ENCODE assay signal across 8 cellular contexts in the genomic region with DNA sequence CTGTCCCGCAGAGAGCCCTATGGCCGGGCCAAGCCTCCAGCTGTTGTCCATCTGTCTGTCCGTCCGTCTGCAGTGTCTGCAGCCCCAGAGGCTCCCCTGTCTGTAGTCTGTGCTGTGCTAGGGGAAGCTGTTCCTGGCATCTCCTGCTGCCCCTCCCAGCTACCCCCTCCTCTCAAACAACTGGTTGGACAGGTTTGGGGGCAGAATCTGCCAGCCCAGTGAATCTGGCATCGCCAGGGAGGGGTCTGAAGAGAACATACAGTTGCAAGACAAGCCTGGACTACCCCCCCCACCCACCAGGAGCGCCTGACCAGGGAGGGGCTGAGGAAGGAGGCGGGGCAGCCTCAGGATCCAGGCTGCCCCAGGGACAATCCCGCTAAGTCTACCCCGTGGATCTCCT. TPM values are rescaled to one million over a fixed set of nuclear protein-coding genes. Genes with fewer than 3 reads are reported as not detected.
A peak's percentile ranks its signal among the peaks of the same experiment; 100 is the strongest.
DNase-seq lines count a peak whose midpoint lies in the region; ATAC-seq, FAIRE-seq and TF ChIP-seq lines count a peak whose summit lies in the region.
"Not testable (repeated sequence)": the region's sequence is repeated elsewhere in the genome, so short reads cannot be mapped to it uniquely, and the experiment has no call there.

TSS of gene UPK3BL1 (minus strand) at position 101 of the 400 bp plus-strand sequence. CDS start at position 51, 50 bp downstream.

- not testable (repeated sequence) for H3K4me3 ChIP-seq in astrocyte (ENCODE audit: insufficient read depth, low read depth, low read length); keratinocyte (ENCODE audit: control insufficient read depth in 2 of 3, extremely low read depth in 1 of 3, insufficient read depth in 2 of 3, low read depth in 1 of 3, low read length in 3 of 3); suprapubic skin

- POLR2A ChIA-PET in WTC11 (lab: Charles Lee): not testable (repeated sequence)

- H3K79me2 ChIP-seq in astrocyte (ENCODE audit: insufficient read depth, low read length); keratinocyte (ENCODE audit: control insufficient read depth, insufficient read depth, low read length): not testable (repeated sequence)

- CTCF ChIA-PET in WTC11 (lab: Charles Lee): not testable (repeated sequence)

- H4K20me1 ChIP-seq in astrocyte (ENCODE audit: insufficient read depth, low read length); keratinocyte (ENCODE audit: control insufficient read depth, extremely low read depth, insufficient read depth, low read length): not testable (repeated sequence)

- not testable (repeated sequence) for H3K36me3 Mint-ChIP-seq in WTC11; astrocyte (ENCODE audit: low read depth, unreplicated experiment); natural killer cell

- H3K9me1 ChIP-seq in keratinocyte (ENCODE audit: control insufficient read depth, extremely low read depth, insufficient read depth, low read length): not testable (repeated sequence)

- not testable (repeated sequence) for H3K27me3 ChIP-seq in astrocyte (ENCODE audit: insufficient read depth, low read length); keratinocyte (ENCODE audit: control insufficient read depth, extremely low read depth, insufficient read depth, low read length); suprapubic skin

- H3K9me3 ChIP-seq in astrocyte (ENCODE audit: insufficient read depth, low read depth, low read length); keratinocyte (ENCODE audit: control insufficient read depth, low read depth, low read length); suprapubic skin: not testable (repeated sequence)

- not testable (repeated sequence) for H3K9me3 Mint-ChIP-seq in WTC11; astrocyte (ENCODE audit: unreplicated experiment); natural killer cell

- H3K4me1 ChIP-seq in astrocyte (ENCODE audit: insufficient read depth, low read length); keratinocyte (ENCODE audit: control insufficient read depth, extremely low read depth, insufficient read depth, low read length); suprapubic skin: not testable (repeated sequence)

- H3K4me1 Mint-ChIP-seq in WTC11; astrocyte (ENCODE audit: low read depth, unreplicated experiment); natural killer cell: not testable (repeated sequence)

- TF ChIP-seq CTCF in WTC11 (IDR thresholded peaks at IDR 0.05); astrocyte (IDR thresholded peaks at IDR 0.05; ENCODE audit: insufficient read depth, low read depth, low read length); keratinocyte (optimal IDR thresholded peaks at IDR 0.05 in 1 of 3, IDR thresholded peaks at IDR 0.05 in 1 of 3, conservative IDR thresholded peaks at IDR 0.05 in 1 of 3; ENCODE audit: extremely low read depth in 1 of 3, insufficient read depth in 2 of 3, low read length in 3 of 3); natural killer cell (IDR thresholded peaks at IDR 0.05); suprapubic skin (IDR thresholded peaks at IDR 0.05): not testable (repeated sequence)

- not testable (repeated sequence) for H3K36me3 ChIP-seq in astrocyte (ENCODE audit: insufficient read depth, low read length); keratinocyte (ENCODE audit: control insufficient read depth in 2 of 2, extremely low read depth in 1 of 2, insufficient read depth in 2 of 2, low read length in 2 of 2); suprapubic skin

- H3K9ac ChIP-seq in astrocyte (ENCODE audit: low read length); keratinocyte (ENCODE audit: control insufficient read depth, extremely low read depth, insufficient read depth, low read length): not testable (repeated sequence)

- intact Hi-C loops in natural killer cell (cut with micrococcal nuclease): not testable (repeated sequence)

- TF ChIP-seq POLR2A in suprapubic skin (IDR thresholded peaks at IDR 0.05): not testable (repeated sequence)

- H3K4me2 ChIP-seq in astrocyte (ENCODE audit: low read length); keratinocyte (ENCODE audit: control insufficient read depth, extremely low read depth, insufficient read depth, low read depth, low read length): not testable (repeated sequence)

- H3K27ac Mint-ChIP-seq in WTC11; astrocyte (ENCODE audit: unreplicated experiment); natural killer cell: not testable (repeated sequence)

- not testable (repeated sequence) for FAIRE-seq in astrocyte (lab: Jason Lieb, UNC); keratinocyte (lab: Jason Lieb, UNC)

- not testable (repeated sequence) for H2AFZ ChIP-seq in astrocyte (ENCODE audit: low read depth, low read length); keratinocyte (ENCODE audit: control insufficient read depth, low read length)

- not testable (repeated sequence) for H3K27me3 Mint-ChIP-seq in WTC11 (ENCODE audit: low read depth); astrocyte (ENCODE audit: low read depth, unreplicated experiment); natural killer cell (ENCODE audit: low read depth in 2 of 2)

- TF ChIP-seq EP300 in suprapubic skin (IDR thresholded peaks at IDR 0.05): not testable (repeated sequence)

- not testable (repeated sequence) for H3K4me3 Mint-ChIP-seq in WTC11; astrocyte (ENCODE audit: unreplicated experiment); natural killer cell

- not testable (repeated sequence) for DNase-seq in A172 (ENCODE audit: low spot score); HT1080 (ENCODE audit: low read depth); WTC11 (ENCODE audit: low spot score); astrocyte (ENCODE audit: low read depth); keratinocyte (ENCODE audit: low read depth, low spot score); natural killer cell; suprapubic skin (ENCODE audit: low spot score in 2 of 2)

- ATAC-seq in WTC11 (peak; percentile 14), esophagus mucosa (peak; percentile 77)
- ATAC-seq in natural killer cell: not testable (repeated sequence)

- no CpG with 5 or more reads among the region's 9 CpGs for WGBS in suprapubic skin

- not testable (repeated sequence) for H3K27ac ChIP-seq in astrocyte (ENCODE audit: low read depth, low read length); keratinocyte (ENCODE audit: control insufficient read depth, insufficient read depth, low read length); suprapubic skin

- dilution Hi-C loops in keratinocyte (cut with MboI; ENCODE audit: extremely low pct_ligation_motif_present, low sequenced_read_pairs): not testable (repeated sequence)

RNA-seq across cellular contexts. Expression of gene UPK3BL1, which starts in this region (rescaled TPM):
- 12.8 and 13.9 TPM in 2 replicates for total RNA-seq in A172 (2014; rRNA removed; shearing (Covaris generic))
- total RNA-seq in HT1080 (2014; rRNA removed; shearing (Covaris generic)): 44.0 and 55.2 TPM in 2 replicates
- polyA plus RNA-seq in HT1080 (2015; cell fraction: cytosol; rRNA removed): 40.3 and 41.4 TPM in 2 replicates
- polyA plus RNA-seq in HT1080 (2015; cell fraction: nucleus; rRNA removed): 91.1 and 114 TPM in 2 replicates
- total RNA-seq in WTC11 (2021) (21.3 to 27.4 TPM (median 23.2 TPM) in 3 replicates), astrocyte (9.1 and 12.2 TPM in 2 replicates), esophagus mucosa (304 TPM), natural killer cell (10 to 100 TPM; 73.3 to 83.5 (median 78.0) TPM), suprapubic skin (10 to 100 TPM; 24.2 to 57.0 (median 48.1) TPM)
- polyA plus RNA-seq in keratinocyte: 20.3 to 112 TPM (median 48.2 TPM) in 3 replicates
- polyA plus RNA-seq in keratinocyte (2011; ENCODE audit: low read depth): 15.7 TPM
- polyA plus RNA-seq in keratinocyte (2011; cell fraction: cytosol; rRNA removed): 23.4 and 48.4 TPM in 2 replicates
- 87.9 and 115 TPM in 2 replicates for polyA plus RNA-seq in keratinocyte (2011; cell fraction: nucleus; rRNA removed)
- polyA plus RNA-seq in keratinocyte (2012; ENCODE audit: low replicate concordance): 46.1 and 205 TPM in 2 replicates
- polyA minus RNA-seq in keratinocyte: 29.8 to 72.7 TPM (median 69.3 TPM) in 3 replicates
- 85.6 TPM for polyA minus RNA-seq in keratinocyte (2011; cell fraction: cytosol; rRNA and poly(A)+ RNA removed)
- polyA minus RNA-seq in keratinocyte (2011; cell fraction: nucleus; rRNA and poly(A)+ RNA removed): 55.8 and 75.2 TPM in 2 replicates
